In genomic region chr18:45821021-45821420, GRCh38 we compare ENCODE assay signal across 7 cellular contexts. TPM values are rescaled to one million over a fixed set of nuclear protein-coding genes. Genes with fewer than 3 reads are reported as not detected.
"Had no signal": no experiment of that assay in that cellular context is flagged by ENCODE, and none has a peak within 500 bp of the region (broad histone marks: within the 10 kb centered on the region; RNA-seq: fewer than 3 reads in every experiment).

No MANE protein-coding gene starts in this region.

- DNase-seq: GM23248, GOT3, H7, HFFc6 had no signal

- H3K4me3 ChIP-seq: GM23248, HAP-1 had no signal

- H3K9ac ChIP-seq: GM23248 had no signal

- H3K4me1 ChIP-seq: HAP-1 had no signal

- H3K27ac ChIP-seq: GM23248, HL-60 had no signal

- H3K9me3 ChIP-seq: HAP-1 had no signal

- H3K36me3 ChIP-seq: HAP-1 had no signal

- H2AFZ ChIP-seq: GM23248 had no signal

RNA-seq across cellular contexts. Expression of gene SIGLEC15, which starts 4.5 kb away (rescaled TPM):
- total RNA-seq: H7, HepG2 had no signal
